Comparison of ENCODE assay signal across 9 cellular contexts in genomic region chr6:151905854-151906253, GRCh38.
"Had no signal": no experiment of that assay in that cellular context is flagged by ENCODE, and none has a peak within 500 bp of the region (broad histone marks: within the 10 kb centered on the region; RNA-seq: fewer than 3 reads in every experiment).

No MANE protein-coding gene starts in this region.

- H3K36me3 ChIP-seq: HAP-1 had no signal

- H3K9me3 ChIP-seq: HAP-1 had no signal

- H3K27ac Mint-ChIP-seq: GM23338, HFFc6, IgD-negative memory B cell had no signal

- ATAC-seq: GM23338, HCT116 had no signal

- H2AFZ ChIP-seq: GM23338 had no signal

- DNase-seq: H7, HFFc6, KBM-7 had no signal

- H3K4me2 ChIP-seq: GM23338 had no signal

- H3K9ac ChIP-seq: KMS-11 had no signal

- H3K4me3 ChIP-seq: GM23338, HAP-1 had no signal

- H3K9me3 Mint-ChIP-seq: GM23338, HFFc6, IgD-negative memory B cell had no signal

- H3K27ac ChIP-seq: HL-60 had no signal

- H3K36me3 Mint-ChIP-seq: IgD-negative memory B cell had no signal
